ENCODE assay signal across 8 cellular contexts in the genomic region with DNA sequence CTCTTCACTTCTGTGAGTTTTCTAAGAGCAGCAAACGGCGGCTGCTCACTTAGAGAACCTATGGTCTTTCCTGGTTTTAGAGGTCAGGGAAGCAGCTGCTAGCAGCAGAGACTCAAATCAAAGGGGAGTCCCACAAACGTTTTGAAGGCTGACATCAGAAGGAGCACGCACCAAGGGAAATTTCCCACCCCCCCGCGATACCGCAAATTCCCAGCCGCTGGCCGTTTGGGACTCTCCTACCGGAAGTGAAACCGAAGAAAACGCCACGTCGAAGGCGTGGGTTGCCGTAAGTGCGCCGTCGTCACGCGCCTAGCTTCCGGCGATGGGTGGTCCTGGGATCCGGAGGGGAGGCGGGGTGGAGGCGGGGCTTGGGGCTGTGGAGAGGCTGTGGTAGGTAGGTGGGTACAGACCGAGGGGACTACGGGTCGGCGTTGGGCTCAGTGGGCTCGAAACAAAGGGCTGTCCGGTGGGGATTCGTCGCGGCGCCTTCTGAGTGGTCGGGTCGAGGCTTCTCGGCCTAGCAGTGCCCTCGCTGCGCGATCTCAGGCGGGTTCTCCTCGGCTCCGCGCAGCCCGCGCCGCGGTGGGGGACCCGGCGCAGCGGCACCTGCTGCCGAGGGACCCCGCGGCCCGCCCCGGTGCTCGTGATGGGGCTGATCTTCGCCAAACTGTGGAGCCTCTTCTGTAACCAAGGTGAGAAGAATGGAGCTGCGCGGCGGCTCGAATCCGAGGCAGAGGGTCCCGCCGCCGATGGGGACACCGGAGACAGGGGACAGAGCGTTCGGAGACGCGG. TPM values are rescaled to one million over a fixed set of nuclear protein-coding genes. Genes with fewer than 3 reads are reported as not detected.
DNase-seq lines count a peak whose midpoint lies in the region; TF ChIP-seq lines count a peak whose summit lies in the region.

A gene with protein sequence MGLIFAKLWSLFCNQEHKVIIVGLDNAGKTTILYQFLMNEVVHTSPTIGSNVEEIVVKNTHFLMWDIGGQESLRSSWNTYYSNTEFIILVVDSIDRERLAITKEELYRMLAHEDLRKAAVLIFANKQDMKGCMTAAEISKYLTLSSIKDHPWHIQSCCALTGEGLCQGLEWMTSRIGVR (plus strand): TSS at position 440 of the 792 bp plus-strand sequence. CDS start 207 bp downstream, at position 647.

- H3K79me1 ChIP-seq in H9 (ENCODE audit: insufficient read depth, low read depth, low read length, poor library complexity, severe bottlenecking): no peaks in the 10 kb centered on the region

- H3K4me3 ChIP-seq in MG63 (peak within 1 kb of the TSS; percentile 75), foreskin fibroblast (ENCODE audit: low read depth in 1 of 2, low read length in 2 of 2) (peak within 1 kb of the TSS; percentile 97), stomach smooth muscle (ENCODE audit: low read length in 2 of 2) (peak within 1 kb of the TSS; percentile 91 to 98)

- H3K4me1 Mint-ChIP-seq in H9 (peaks cover 19 to 23% of the 10 kb centered on the region in 2 experiments), neural crest cell (peaks cover 35% of the 10 kb centered on the region)

- H3K23ac ChIP-seq in H9 (ENCODE audit: insufficient read length, low read depth, low read length): no peak within 1 kb of the TSS

- no peak within 1 kb of the TSS for H3K56ac ChIP-seq in H9 (ENCODE audit: insufficient read length, low read depth, low read length)

- H2AFZ ChIP-seq in H9 (ENCODE audit: low read length): no peak within 1 kb of the TSS

- peak within 1 kb of the TSS; percentile 67 for H4K5ac ChIP-seq in H9 (ENCODE audit: insufficient read length, low read depth, low read length)

- no peak within 1 kb of the TSS for H2BK20ac ChIP-seq in H9 (ENCODE audit: low read depth, low read length, poor library complexity, severe bottlenecking)

- H3K27me3 ChIP-seq in H9 (ENCODE audit: insufficient read depth, low read length) (no peaks in the 10 kb centered on the region; the same call in 1 of the 2 replicates), MG63 (no peaks in the 10 kb centered on the region), stomach smooth muscle (ENCODE audit: control insufficient read depth in 1 of 2, insufficient read depth in 2 of 2, low read length in 2 of 2) (no peaks in the 10 kb centered on the region)

- H2BK12ac ChIP-seq in H9 (ENCODE audit: insufficient read length, low read depth, low read length): peak within 1 kb of the TSS; percentile 69

- H2AK5ac ChIP-seq in H9 (ENCODE audit: insufficient read length, low read length): no peak within 1 kb of the TSS

- H4K8ac ChIP-seq in H9 (replicated peaks; ENCODE audit: insufficient read length, low read depth, low read length): no peak within 1 kb of the TSS

- no CpG with 5 or more reads among the region's 73 CpGs for WGBS in H9 (ENCODE audit: extremely low coverage, insufficient read length, low lambda C conversion rate)

- H3K27ac ChIP-seq in H9 (ENCODE audit: insufficient read length, low read depth, low read length) (peak within 1 kb of the TSS; percentile 55), stomach smooth muscle (ENCODE audit: low read length) (peak within 1 kb of the TSS; percentile 95)

- H3K9me3 Mint-ChIP-seq in H9 (no peaks in the 10 kb centered on the region; a peak in 1 of 5 replicates), neural crest cell (no peaks in the 10 kb centered on the region)

- DNase-seq in H9 (peak; percentile 98), MG63 (peak; percentile 97), SHP77 treated with DMSO at 0.1 percent for 48 hours (lab: John Stamatoyannopoulos, UW) (peak; percentile 75), foreskin fibroblast (peak; percentile 98 to 99), neural crest cell (ENCODE audit: low read depth, low spot score) (peak; percentile 93)
- peak; percentile 96 for DNase-seq in activated gamma-delta T cell treated with anti-CD3 and anti-CD28 coated beads, Interleukin-2, amount 50 U/mL, for 16 hours (ENCODE audit: low read depth)

- H3K36me3 Mint-ChIP-seq in H9 (ENCODE audit: insufficient read depth in 1 of 3, low read depth in 3 of 3): peaks cover 4 to 25% (median 18%) of the 10 kb centered on the region in 3 experiments; a peak in 6 of 7 replicates
- peaks cover 9% of the 10 kb centered on the region for H3K36me3 Mint-ChIP-seq in neural crest cell (ENCODE audit: low read depth)

- H3K36me3 ChIP-seq in ES-I3 (ENCODE audit: insufficient read depth, low read length) (no peaks in the 10 kb centered on the region), MG63 (no peaks in the 10 kb centered on the region; the same call in 1 of the 2 replicates), stomach smooth muscle (ENCODE audit: control insufficient read depth in 2 of 2, insufficient read depth in 2 of 2, low read length in 2 of 2) (no peaks in the 10 kb centered on the region)

- peak within 1 kb of the TSS; percentile 87 for H3K18ac ChIP-seq in H9 (ENCODE audit: insufficient read length, low read depth, low read length)

- no peaks in the 10 kb centered on the region; the same call in none of the 2 replicates for H3K27me3 Mint-ChIP-seq in H9 (ENCODE audit: low read depth)
- H3K27me3 Mint-ChIP-seq in neural crest cell (ENCODE audit: low read depth): no peaks in the 10 kb centered on the region

- H3K4me1 ChIP-seq in ES-I3 (ENCODE audit: insufficient read depth, low read length) (peaks cover 8% of the 10 kb centered on the region; the same call in 1 of the 2 replicates), H9 (ENCODE audit: insufficient read depth, low read length) (peaks cover 3% of the 10 kb centered on the region; the same call in 1 of the 2 replicates), stomach smooth muscle (ENCODE audit: control insufficient read depth, insufficient read depth, low read length) (peaks cover 6% of the 10 kb centered on the region)

- peaks cover 8% of the 10 kb centered on the region for H3K23me2 ChIP-seq in H9 (ENCODE audit: insufficient read length, low read depth, low read length, poor library complexity, severe bottlenecking)

- H2BK15ac ChIP-seq in H9 (ENCODE audit: low read depth, low read length): no peak within 1 kb of the TSS

- no peaks in the 10 kb centered on the region for H3K9me3 ChIP-seq in ES-I3 (ENCODE audit: control insufficient read depth, insufficient read depth, low read length)
- H3K9me3 ChIP-seq in H9 (ENCODE audit: control insufficient read depth, low read depth, low read length): no peaks in the 10 kb centered on the region
- H3K9me3 ChIP-seq in MG63: no peaks in the 10 kb centered on the region
- H3K9me3 ChIP-seq in stomach smooth muscle (ENCODE audit: control insufficient read depth in 2 of 2, low read length in 2 of 2): no peaks in the 10 kb centered on the region

- H3K4me3 Mint-ChIP-seq in H9 (peak within 1 kb of the TSS; percentile 95 to 99), neural crest cell (peak within 1 kb of the TSS; percentile 99)

- peaks cover 37% of the 10 kb centered on the region for H3K79me2 ChIP-seq in H9 (ENCODE audit: insufficient read depth, low read length)

- H4K91ac ChIP-seq in H9 (ENCODE audit: insufficient read length, low read depth, low read length): peak within 1 kb of the TSS; percentile 65

- H3K27ac Mint-ChIP-seq in H9: peak within 1 kb of the TSS; percentile 98 to 99 (median 98)
- H3K27ac Mint-ChIP-seq in neural crest cell (ENCODE audit: unreplicated experiment): peak within 1 kb of the TSS; percentile 100

- TF ChIP-seq CTCF in H9 (conservative IDR thresholded peaks at IDR 0.05): no peak
- no peak for TF ChIP-seq CTCF in foreskin fibroblast (IDR thresholded peaks at IDR 0.05; ENCODE audit: low read depth, low read length)
- no peak for TF ChIP-seq CTCF in neural crest cell (conservative IDR thresholded peaks at IDR 0.05)

- H4K20me1 ChIP-seq in H9 (ENCODE audit: control insufficient read depth, insufficient read depth, insufficient read length): no peaks in the 10 kb centered on the region

- peak within 1 kb of the TSS; percentile 36 for H2BK5ac ChIP-seq in H9 (ENCODE audit: insufficient read length, low read length)

- no peak within 1 kb of the TSS for H2BK120ac ChIP-seq in H9 (ENCODE audit: low read depth, low read length, poor library complexity, severe bottlenecking)

- peak within 1 kb of the TSS; percentile 71 for H3T11ph ChIP-seq in H9 (ENCODE audit: low read length)

- peak within 1 kb of the TSS; percentile 99 for H3K4me2 ChIP-seq in H9 (ENCODE audit: insufficient read depth, insufficient read length, low read length)

- peak within 1 kb of the TSS; percentile 77 for H3K9ac ChIP-seq in ES-I3 (ENCODE audit: low read depth, low read length)
- H3K9ac ChIP-seq in H9 (ENCODE audit: extremely low read depth, insufficient read length, low read length): peak within 1 kb of the TSS; percentile 97
- H3K9ac ChIP-seq in stomach smooth muscle (ENCODE audit: low read length in 2 of 2): peak within 1 kb of the TSS; percentile 99

- peak within 1 kb of the TSS; percentile 51; the same call in 1 of the 2 replicates for H3K4ac ChIP-seq in H9 (ENCODE audit: low read depth, low read length)

- H3K14ac ChIP-seq in H9 (ENCODE audit: insufficient read depth, low read length): peak within 1 kb of the TSS; percentile 91

RNA-seq across cellular contexts. Expression of the gene that starts here (rescaled TPM):
- total RNA-seq in H9 (2021) (33.9 and 34.4 TPM in 2 replicates), neural crest cell (38.4 and 41.0 TPM in 2 replicates)
- 5.8 and 12.8 TPM in 2 replicates for total RNA-seq in MG63 (2014; rRNA removed; shearing (Covaris generic); ENCODE audit: low replicate concordance)

Comparison
In these comparisons a context has a peak if more than half of its experiments do, and no peak if none do; other contexts are left out.
1. Peak in every context shown above with its lines: DNase-seq, H3K4me3 ChIP-seq and H3K27ac ChIP-seq.